ENCODE assay signal across 10 cellular contexts in the genomic region with DNA sequence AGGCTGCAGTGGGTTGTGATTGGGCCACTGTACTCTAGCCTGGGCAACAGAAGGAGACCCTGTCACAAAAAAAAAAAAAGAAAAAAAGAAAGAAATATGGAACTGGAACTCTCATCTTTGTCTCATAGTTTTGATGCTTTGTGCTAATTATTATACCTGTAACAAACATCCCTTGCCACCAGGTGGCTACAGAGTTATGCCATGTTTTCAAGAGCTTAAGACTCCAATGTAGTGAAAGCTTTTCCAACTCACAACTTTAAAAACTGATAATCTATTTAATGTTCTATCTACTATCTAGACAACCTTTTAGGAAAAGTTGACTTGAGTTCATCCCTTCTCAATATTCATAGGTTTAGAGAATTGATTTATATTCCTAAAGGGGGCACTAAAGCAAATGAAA. TPM values are rescaled to one million over a fixed set of nuclear protein-coding genes. Genes with fewer than 3 reads are reported as not detected.
DNase-seq lines count a peak whose midpoint lies in the region; TF ChIP-seq lines count a peak whose summit lies in the region.
"Had no signal": no experiment of that assay in that cellular context is flagged by ENCODE, and none has a peak within 500 bp of the region (broad histone marks: within the 10 kb centered on the region; RNA-seq: fewer than 3 reads in every experiment).

No MANE protein-coding gene starts in this region.

- peak; percentile 51 for TF ChIP-seq CTCF in epithelial cell of proximal tubule (conservative IDR thresholded peaks at IDR 0.05; ENCODE audit: low read depth, low read length)
- TF ChIP-seq CTCF in transverse colon (IDR thresholded peaks at IDR 0.05): peak in 4 of 5 experiments; percentile 12 to 20 (median 15)
- peak in 2 of 4 experiments; percentile 35 to 41 for TF ChIP-seq CTCF in prostate gland (IDR thresholded peaks at IDR 0.05)

- TF ChIP-seq POLR2A in transverse colon (IDR thresholded peaks at IDR 0.05): no peak
- no peak for TF ChIP-seq POLR2A in prostate gland (IDR thresholded peaks at IDR 0.05)

- intact Hi-C loops in transverse colon (cut with DNase I; ENCODE audit: low total_unique reads): no loop called here
- intact Hi-C loops in prostate gland (cut with DNase I): loop anchor here (10.0 kb wide), 1 partner anchor 328 kb away; no protein-coding TSS in a partner anchor

- no peaks in the 10 kb centered on the region for H3K27me3 ChIP-seq in transverse colon
- H3K27me3 ChIP-seq in prostate gland (replicated peaks; ENCODE audit: insufficient read depth): no peaks in the 10 kb centered on the region

- in situ Hi-C loops in transverse colon (cut with MboI; ENCODE audit: low pct_ligation_motif_present in 1 of 4, low pct_unique_long_range_greater_than_20kb in 1 of 4, low sequenced_read_pairs in 3 of 4): loop anchor here in 2 of 4 donors (25.0 kb wide), 1 partner anchor 511 kb away; no protein-coding TSS in a partner anchor

- no peaks in the 10 kb centered on the region for H3K4me1 ChIP-seq in transverse colon
- H3K4me1 ChIP-seq in prostate gland (replicated peaks): no peaks in the 10 kb centered on the region

- H3K36me3 ChIP-seq in transverse colon: no peaks in the 10 kb centered on the region
- no peaks in the 10 kb centered on the region for H3K36me3 ChIP-seq in prostate gland

- H3K27ac ChIP-seq in transverse colon (no peak overlapping the region), prostate gland (no peak overlapping the region)

- peak; percentile 41 for DNase-seq in NCI-H82 (lab: John Stamatoyannopoulos, UW)
- no peak for DNase-seq in NCI-H82 treated with DMSO at 0.1 percent for 48 hours (lab: John Stamatoyannopoulos, UW; ENCODE audit: unreplicated experiment)
- peak; percentile 19 for DNase-seq in NAMALWA (ENCODE audit: low spot score)
- no peak for DNase-seq in epithelial cell of proximal tubule (ENCODE audit: low read depth)
- DNase-seq in transverse colon: no peak
- DNase-seq in NCI-H2107 treated with DMSO at 0.1 percent for 48 hours (lab: John Stamatoyannopoulos, UW; ENCODE audit: unreplicated experiment): no peak
- DNase-seq in amniotic stem cell (lab: John Stamatoyannopoulos, UW): no peak
- DNase-seq in prostate gland (ENCODE audit: low spot score): no peak
- DNase-seq: CD4-positive, alpha-beta T cell; NCI-H2171 had no signal

- H3K4me3 ChIP-seq in epithelial cell of proximal tubule (ENCODE audit: low read depth, low read length): no peak overlapping the region
- H3K4me3 ChIP-seq in transverse colon: no peak overlapping the region
- no peak overlapping the region for H3K4me3 ChIP-seq in prostate gland

- H3K9me3 ChIP-seq in transverse colon (no peaks in the 10 kb centered on the region), prostate gland (no peaks in the 10 kb centered on the region)

- TF ChIP-seq EP300 in transverse colon (IDR thresholded peaks at IDR 0.05; ENCODE audit: low read depth): no peak

RNA-seq across cellular contexts. Expression of a gene that starts 42.4 kb away (rescaled TPM):
- not detected in 2 replicates for total RNA-seq in epithelial cell of proximal tubule
- not detected for total RNA-seq in transverse colon
- not detected for total RNA-seq in prostate gland
- total RNA-seq: CD4-positive, alpha-beta T cell had no signal

Comparison
In these comparisons a context has a peak if more than half of its experiments do, and no peak if none do; other contexts are left out.
1. DNase-seq: peak in NCI-H82 (single experiment) and NAMALWA (single experiment); none in NCI-H82 treated with DMSO at 0.1 percent for 48 hours (single experiment), epithelial cell of proximal tubule (single experiment), transverse colon (single experiment), NCI-H2107 treated with DMSO at 0.1 percent for 48 hours (single experiment), amniotic stem cell (single experiment) and prostate gland (single experiment).